ENCODE assay signal across 35 cellular contexts in the genomic region with DNA sequence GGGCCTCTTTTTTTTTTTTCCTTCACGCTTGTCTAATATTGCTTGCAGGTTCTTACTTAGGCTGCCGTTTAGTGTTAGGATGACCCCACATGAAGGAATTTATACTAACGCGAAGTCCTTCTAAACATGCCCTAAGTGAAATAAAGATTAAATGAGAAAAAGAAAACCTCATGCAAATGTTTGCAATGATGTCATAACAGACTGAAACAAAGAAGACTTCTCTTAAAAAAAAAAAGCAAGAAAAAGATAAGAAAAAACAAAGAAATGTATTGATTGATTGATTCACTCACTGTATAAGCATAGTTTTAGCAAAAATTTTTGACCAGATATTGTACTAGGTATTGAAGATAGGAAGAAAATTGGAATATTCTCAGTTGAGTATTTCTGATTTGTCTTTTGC.
DNase-seq lines count a peak whose midpoint lies in the region; ATAC-seq, FAIRE-seq and TF ChIP-seq lines count a peak whose summit lies in the region.
"Had no signal": no experiment of that assay in that cellular context is flagged by ENCODE, and none has a peak within 500 bp of the region (broad histone marks: within the 10 kb centered on the region; RNA-seq: fewer than 3 reads in every experiment).

No MANE protein-coding gene starts in this region.

- no peak for TF ChIP-seq EP300 in HepG2 (IDR thresholded peaks at IDR 0.05; ENCODE audit: low read depth in 2 of 2, low read length in 2 of 2)
- TF ChIP-seq EP300 in HepG2 (CRISPR knock-in tag; IDR thresholded peaks at IDR 0.05; ENCODE audit: borderline replicate concordance) = no peak

- H3K27me3 ChIP-seq in HepG2 (ENCODE audit: control insufficient read depth in 1 of 2, insufficient read depth in 2 of 2, low read length in 2 of 2) (no peaks in the 10 kb centered on the region), right lobe of liver (no peaks in the 10 kb centered on the region)
- H3K27me3 ChIP-seq: BE2C; BLaER1; BLaER1 treated with 17β-estradiol and CSF1 and Interleukin-3, amounts not matched to agents 10 nM and 100 nM had no signal

- TF ChIP-seq RAD21 in HepG2 (CRISPR knock-in tag; IDR thresholded peaks at IDR 0.05) = no peak

- no TSS peak for BruUV-seq in HepG2 (replicated peaks; lab: Mats Ljungman, UMichigan)

- H3K4me2 ChIP-seq in HepG2 (ENCODE audit: low read depth, low read length) = no peak overlapping the region
- H3K4me2 ChIP-seq: A549; BLaER1; BLaER1 treated with 17β-estradiol and CSF1 and Interleukin-3, amounts not matched to agents 10 nM and 100 nM had no signal

- H3K9me3 ChIP-seq in HepG2 (ENCODE audit: low read length) = peaks cover 34% of the 10 kb centered on the region; the same call in 1 of the 2 replicates
- H3K9me3 ChIP-seq in right lobe of liver = no peaks in the 10 kb centered on the region
- no peaks in the 10 kb centered on the region for H3K9me3 ChIP-seq in HEK293 (ENCODE audit: control insufficient read depth, insufficient read depth, low read depth, low read length)
- no peaks in the 10 kb centered on the region for H3K9me3 ChIP-seq in SK-N-MC (ENCODE audit: low read depth, low read length)
- H3K9me3 ChIP-seq: A549, BE2C had no signal

- intact Hi-C loops in HepG2 (cut with micrococcal nuclease; ENCODE audit: unreplicated experiment) (no loop called here), right lobe of liver (cut with DNase I) (no loop called here), CD14-positive monocyte (cut with micrococcal nuclease) (no loop called here)

- H3K36me3 ChIP-seq in HepG2 (replicated peaks in 1 of 2; ENCODE audit: control insufficient read depth in 1 of 2, insufficient read depth in 2 of 2, low read length in 2 of 2) (no peaks in the 10 kb centered on the region), right lobe of liver (no peaks in the 10 kb centered on the region), HEK293 (ENCODE audit: control insufficient read depth in 2 of 2, insufficient read depth in 1 of 2, low read length in 2 of 2) (no peaks in the 10 kb centered on the region), SK-N-MC (ENCODE audit: insufficient read depth, low read length) (no peaks in the 10 kb centered on the region)
- H3K36me3 ChIP-seq: BE2C; BLaER1 treated with 17β-estradiol and CSF1 and Interleukin-3, amounts not matched to agents 10 nM and 100 nM had no signal

- WGBS in HepG2 (ENCODE audit: low lambda C conversion rate) = 70% methylated on average over 4 of the region's 4 CpGs
- 80% methylated on average over 4 of the region's 4 CpGs for WGBS in right lobe of liver (ENCODE audit: insufficient coverage, low coverage, low lambda C conversion rate, missing lambda C conversion rate)

- in situ Hi-C loops in HepG2 (cut with HindIII; ENCODE audit: extremely low pct_ligation_motif_present, low pct_unique_long_range_greater_than_20kb) = no loop called here

- H3K9ac ChIP-seq in HepG2 (ENCODE audit: insufficient read depth, low read depth, low read length) = no peak overlapping the region
- peak overlapping the region; percentile 2 for H3K9ac ChIP-seq in SK-N-MC (ENCODE audit: insufficient read length)
- H3K9ac ChIP-seq: BLaER1; BLaER1 treated with 17β-estradiol and CSF1 and Interleukin-3, amounts not matched to agents 10 nM and 100 nM had no signal

- H3K4me3 ChIP-seq in HepG2 (replicated peaks in 1 of 3; ENCODE audit: insufficient read depth in 1 of 3, low read depth in 2 of 3, low read length in 3 of 3) = no peak overlapping the region
- no peak overlapping the region for H3K4me3 ChIP-seq in right lobe of liver
- H3K4me3 ChIP-seq in HEK293 (ENCODE audit: low read depth, low read length) = no peak overlapping the region
- no peak overlapping the region for H3K4me3 ChIP-seq in SK-N-MC
- H3K4me3 ChIP-seq: A549; BLaER1; BLaER1 treated with 17β-estradiol and CSF1 and Interleukin-3, amounts not matched to agents 10 nM and 100 nM had no signal

- H3K27ac ChIP-seq in HepG2 (ENCODE audit: extremely low read length, insufficient read depth, low read length) = no peak overlapping the region
- H3K27ac ChIP-seq in right lobe of liver = no peak overlapping the region
- no peak overlapping the region for H3K27ac ChIP-seq in HEK293 (ENCODE audit: extremely low read depth, low read depth, low read length)
- H3K27ac ChIP-seq in SK-N-MC = no peak overlapping the region
- H3K27ac ChIP-seq: 22Rv1; A549; BLaER1; BLaER1 treated with 17β-estradiol and CSF1 and Interleukin-3, amounts not matched to agents 10 nM and 100 nM; C4-2B had no signal

- no peak for FAIRE-seq in HepG2 (lab: Jason Lieb, UNC)
- FAIRE-seq: A204.1, A549, D721Med had no signal

- TF ChIP-seq POLR2A in HepG2 (IDR thresholded peaks at IDR 0.05; ENCODE audit: insufficient read depth in 1 of 2, low read depth in 2 of 2, low read length in 2 of 2) = no peak
- no peak for TF ChIP-seq POLR2A in right lobe of liver (IDR thresholded peaks at IDR 0.05)

- H3K79me2 ChIP-seq in HepG2 (ENCODE audit: insufficient read depth, low read length) = no peaks in the 10 kb centered on the region

- H3K4me1 ChIP-seq in HepG2 (ENCODE audit: insufficient read depth, low read length) = no peaks in the 10 kb centered on the region
- no peaks in the 10 kb centered on the region for H3K4me1 ChIP-seq in right lobe of liver
- no peaks in the 10 kb centered on the region for H3K4me1 ChIP-seq in HEK293 (ENCODE audit: control insufficient read depth, insufficient read depth, low read length)
- H3K4me1 ChIP-seq: A549, BLaER1, Caco-2 had no signal

- H3K27ac Mint-ChIP-seq in brain (peak overlapping the region in 4 of 5 experiments; percentile 32 to 94 (median 78)), CD14-positive monocyte (no peak overlapping the region)
- H3K27ac Mint-ChIP-seq in activated naive CD4-positive, alpha-beta T cell treated with anti-CD3 and anti-CD28 coated beads, Interleukin-2, amount 10 ng/mL, durations not matched to agents 7 days and 5 days = no peak overlapping the region
- H3K27ac Mint-ChIP-seq: B cell; CD4-positive, alpha-beta memory T cell; CD4-positive, alpha-beta T cell; CD4-positive, CD25-positive, alpha-beta regulatory T cell; CD8-positive, alpha-beta memory T cell; CD8-positive, alpha-beta T cell had no signal

- ATAC-seq in HepG2 (no peak), right lobe of liver (no peak)
- ATAC-seq: A549; CD8-positive, alpha-beta T cell had no signal

- no peaks in the 10 kb centered on the region for H4K20me1 ChIP-seq in HepG2 (ENCODE audit: insufficient read depth, low read length)
- H4K20me1 ChIP-seq: BLaER1; BLaER1 treated with 17β-estradiol and CSF1 and Interleukin-3, amounts not matched to agents 10 nM and 100 nM had no signal

- no peak overlapping the region for H2AFZ ChIP-seq in HepG2 (ENCODE audit: low read length)

- H3K4me1 Mint-ChIP-seq in brain (peaks cover 57% of the 10 kb centered on the region), CD14-positive monocyte (peaks cover 2% of the 10 kb centered on the region)
- no peaks in the 10 kb centered on the region for H3K4me1 Mint-ChIP-seq in activated naive CD4-positive, alpha-beta T cell treated with anti-CD3 and anti-CD28 coated beads, Interleukin-2, amount 10 ng/mL, durations not matched to agents 7 days and 5 days
- H3K4me1 Mint-ChIP-seq: B cell; CD4-positive, alpha-beta memory T cell; CD4-positive, CD25-positive, alpha-beta regulatory T cell; CD8-positive, alpha-beta memory T cell had no signal

- H3K27me3 Mint-ChIP-seq in brain = peaks cover 3% of the 10 kb centered on the region
- H3K27me3 Mint-ChIP-seq in CD14-positive monocyte (ENCODE audit: low read depth in 3 of 3) = peaks cover 3 to 5% (median 4%) of the 10 kb centered on the region in 3 donors
- H3K27me3 Mint-ChIP-seq in activated naive CD4-positive, alpha-beta T cell treated with anti-CD3 and anti-CD28 coated beads, Interleukin-2, amount 10 ng/mL, durations not matched to agents 7 days and 5 days = no peaks in the 10 kb centered on the region
- H3K27me3 Mint-ChIP-seq: B cell; CD4-positive, alpha-beta T cell had no signal

- H3K36me3 Mint-ChIP-seq in brain (no peaks in the 10 kb centered on the region), CD14-positive monocyte (peaks cover 0 to 3% of the 10 kb centered on the region in 2 donors)
- H3K36me3 Mint-ChIP-seq in activated naive CD4-positive, alpha-beta T cell treated with anti-CD3 and anti-CD28 coated beads, Interleukin-2, amount 10 ng/mL, durations not matched to agents 7 days and 5 days = no peaks in the 10 kb centered on the region
- H3K36me3 Mint-ChIP-seq: CD4-positive, alpha-beta memory T cell; CD4-positive, CD25-positive, alpha-beta regulatory T cell; CD8-positive, alpha-beta memory T cell; CD8-positive, alpha-beta T cell had no signal

- peaks cover 0 to 8% (median 3%) of the 10 kb centered on the region in 5 experiments for H3K9me3 Mint-ChIP-seq in brain
- peaks cover 0 to 9% (median 8%) of the 10 kb centered on the region in 7 donors for H3K9me3 Mint-ChIP-seq in CD14-positive monocyte
- H3K9me3 Mint-ChIP-seq in activated naive CD4-positive, alpha-beta T cell treated with anti-CD3 and anti-CD28 coated beads, Interleukin-2, amount 10 ng/mL, durations not matched to agents 7 days and 5 days = no peaks in the 10 kb centered on the region
- H3K9me3 Mint-ChIP-seq: CD8-positive, alpha-beta T cell had no signal

- TF ChIP-seq CTCF in HepG2 (CRISPR knock-in tag; IDR thresholded peaks at IDR 0.05) (no peak), right lobe of liver (IDR thresholded peaks at IDR 0.05) (no peak), HEK293 (tag by site-specific recombination; IDR thresholded peaks at IDR 0.05) (no peak), brain (conservative IDR thresholded peaks at IDR 0.05) (no peak), CD14-positive monocyte (IDR thresholded peaks at IDR 0.05) (no peak)

- POLR2A ChIA-PET in HepG2 (lab: Yijun Ruan, JAX) = no interaction called here
- POLR2A ChIA-PET in HEK293 (lab: Yijun Ruan, JAX) = no interaction called here

- no peak overlapping the region for H3K4me3 Mint-ChIP-seq in brain
- no peak overlapping the region for H3K4me3 Mint-ChIP-seq in CD14-positive monocyte
- no peak overlapping the region for H3K4me3 Mint-ChIP-seq in activated naive CD4-positive, alpha-beta T cell treated with anti-CD3 and anti-CD28 coated beads, Interleukin-2, amount 10 ng/mL, durations not matched to agents 7 days and 5 days
- H3K4me3 Mint-ChIP-seq: B cell; CD4-positive, alpha-beta memory T cell; CD4-positive, alpha-beta T cell; CD4-positive, CD25-positive, alpha-beta regulatory T cell; CD8-positive, alpha-beta memory T cell; CD8-positive, alpha-beta T cell had no signal

- DNase-seq in HepG2 (ENCODE audit: low spot score) (no peak), right lobe of liver (no peak), SK-N-MC (ENCODE audit: low read depth, low spot score) (no peak), CD14-positive monocyte (ENCODE audit: low spot score) (no peak), DMS153 treated with DMSO at 0.1 percent for 48 hours (lab: John Stamatoyannopoulos, UW; ENCODE audit: unreplicated experiment) (no peak)
- no peak for DNase-seq in activated naive CD4-positive, alpha-beta T cell treated with anti-CD3 and anti-CD28 coated beads, Interleukin-2, amount 10 ng/mL, durations not matched to agents 7 days and 5 days
- DNase-seq: 8988T; ACHN; AML-193; BE2C; C1 segment of cervical spinal cord; Caco-2; Calu3; CD4-positive, alpha-beta memory T cell; CD4-positive, alpha-beta T cell; CD4-positive, CD25-positive, alpha-beta regulatory T cell; CD8-positive, alpha-beta memory T cell; CD8-positive, alpha-beta T cell; COR-L47; DMS 273 treated with DMSO at 0.1 percent for 48 hours; DMS153; DMS79; DMS79 treated with DMSO at 0.1 percent for 48 hours; DND-41; EL had no signal

- CTCF ChIA-PET in HepG2 (lab: Yijun Ruan, JAX; ENCODE audit: low intra/inter-chr PET ratio, low total read pairs) (no interaction called here), HEK293 (lab: Yijun Ruan, JAX) (interaction anchor here (1.4 kb wide), 1 partner anchor 91 kb away, joined by 3 read pairs; no protein-coding TSS in a partner anchor)
- CTCF ChIA-PET in activated naive CD4-positive, alpha-beta T cell treated with anti-CD3 and anti-CD28 coated beads, Interleukin-2, amount 10 ng/mL, durations not matched to agents 7 days and 5 days (lab: Charles Lee) = no interaction called here

Comparison
In these comparisons a context has a peak if more than half of its experiments do, and no peak if none do; other contexts are left out.
1. H3K27ac Mint-ChIP-seq: peak in brain (4 of 5); none in CD14-positive monocyte (0 of 7) and activated naive CD4-positive, alpha-beta T cell treated with anti-CD3 and anti-CD28 coated beads, Interleukin-2, amount 10 ng/mL, durations not matched to agents 7 days and 5 days (single experiment).
2. Of the 63 proteins assayed by ChIP-seq in both HepG2 and HEK293: peak only in HepG2: none; only in HEK293: ATF2; in both: none; in neither: 62.